25 cellular contexts compared by ENCODE assay signal in the genomic region with DNA sequence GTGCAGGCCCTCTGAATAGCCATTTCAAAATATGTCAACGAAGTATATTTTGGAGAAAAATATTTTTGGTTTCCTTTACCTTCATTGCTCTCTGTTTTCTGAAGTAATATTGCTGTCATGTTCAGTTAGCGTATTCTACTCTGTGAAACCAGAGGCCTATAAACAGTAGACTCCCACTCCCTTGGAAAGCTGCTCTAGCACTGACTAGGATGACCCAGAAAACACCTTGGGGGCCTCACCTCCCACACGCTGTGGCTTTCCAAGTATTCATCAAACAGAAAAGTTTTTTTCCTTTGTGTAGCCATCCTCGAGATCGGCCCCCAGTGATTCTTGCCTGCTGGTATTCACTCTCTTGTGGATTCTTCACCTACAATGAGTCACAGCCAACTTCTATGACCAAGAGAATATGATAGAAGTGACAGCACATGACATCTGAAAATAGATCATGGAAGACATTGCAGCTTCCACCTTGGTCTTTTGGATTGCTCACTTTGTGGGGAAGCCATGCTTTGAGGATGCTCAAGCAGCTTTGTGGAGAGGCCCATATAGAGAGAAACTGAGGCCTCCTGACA. TPM values are rescaled to one million over a fixed set of nuclear protein-coding genes. Genes with fewer than 3 reads are reported as not detected.
A peak's percentile ranks its signal among the peaks of the same experiment; 100 is the strongest.
DNase-seq lines count a peak whose midpoint lies in the region; ATAC-seq and TF ChIP-seq lines count a peak whose summit lies in the region.
"Had no signal": no experiment of that assay in that cellular context is flagged by ENCODE, and none has a peak within 500 bp of the region (broad histone marks: within the 10 kb centered on the region; RNA-seq: fewer than 3 reads in every experiment).

No MANE protein-coding gene starts in this region.

- no peak overlapping the region for H3K9ac ChIP-seq in smooth muscle cell (ENCODE audit: low read depth)
- H3K9ac ChIP-seq: BLaER1 treated with 17β-estradiol and CSF1 and Interleukin-3, amounts not matched to agents 10 nM and 100 nM; GM23248 had no signal

- H3K4me1 ChIP-seq in PC-9 (replicated peaks; ENCODE audit: insufficient read depth), result no peaks in the 10 kb centered on the region
- H3K4me1 ChIP-seq in smooth muscle cell (ENCODE audit: low read depth), result peaks cover 11% of the 10 kb centered on the region
- H3K4me1 ChIP-seq: A549; BE2C; BLaER1 treated with 17β-estradiol and CSF1 and Interleukin-3, amounts not matched to agents 10 nM and 100 nM had no signal

- H3K27me3 Mint-ChIP-seq in activated naive CD8-positive, alpha-beta T cell treated with anti-CD3 and anti-CD28 coated beads, Interleukin-2, amount 50 U/mL, for 24 hours, result peaks cover 5% of the 10 kb centered on the region
- peaks cover 3% of the 10 kb centered on the region for H3K27me3 Mint-ChIP-seq in activated naive CD8-positive, alpha-beta T cell treated with anti-CD3 and anti-CD28 coated beads for 36 hours

- H3K79me2 ChIP-seq in PC-9 (ENCODE audit: low read depth) (no peaks in the 10 kb centered on the region), smooth muscle cell (ENCODE audit: low read depth) (no peaks in the 10 kb centered on the region)

- POLR2A ChIA-PET in PC-9 (lab: Charles Lee; ENCODE audit: unreplicated experiment), result no interaction called here

- TF ChIP-seq CTCF in PC-9 (conservative IDR thresholded peaks at IDR 0.05) (no peak), smooth muscle cell (IDR thresholded peaks at IDR 0.05; ENCODE audit: borderline replicate concordance, insufficient read depth, poor library complexity, severe bottlenecking) (no peak)

- peaks cover 5% of the 10 kb centered on the region; the same call in 1 of the 2 replicates for H3K9me2 ChIP-seq in PC-9 (ENCODE audit: insufficient read depth)

- H3K9me3 ChIP-seq in PC-9 (ENCODE audit: insufficient read depth, low read depth) (no peaks in the 10 kb centered on the region), smooth muscle cell (replicated peaks; ENCODE audit: low read depth) (no peaks in the 10 kb centered on the region)
- H3K9me3 ChIP-seq: A549, BE2C had no signal

- no peak for DNase-seq in activated naive CD8-positive, alpha-beta T cell treated with anti-CD3 and anti-CD28 coated beads, Interleukin-2, amount 50 U/mL, for 24 hours
- DNase-seq in activated naive CD8-positive, alpha-beta T cell treated with anti-CD3 and anti-CD28 coated beads for 36 hours, result no peak
- DNase-seq in PC-9 (no peak), kidney glomerular epithelial cell (lab: John Stamatoyannopoulos, UW) (peak; percentile 18), smooth muscle cell (lab: John Stamatoyannopoulos, UW; ENCODE audit: unreplicated experiment) (no peak)
- DNase-seq in activated CD4-positive, CD25-positive, alpha-beta regulatory T cell (lab: John Stamatoyannopoulos, UW), result no peak
- DNase-seq: 8988T; ACHN; AML-193; BE2C; CD4-positive, alpha-beta T cell; CD8-positive, alpha-beta memory T cell; DMS 273 treated with DMSO at 0.1 percent for 48 hours; DMS79; EL; GDM1; GM23248; H7; HCEC 1CT had no signal

- ATAC-seq in activated naive CD8-positive, alpha-beta T cell treated with anti-CD3 and anti-CD28 coated beads, Interleukin-2, amount 50 U/mL, for 24 hours, result peak; percentile 40
- no peak for ATAC-seq in HG03039 (IDR thresholded peaks at IDR 0.05; ENCODE audit: unreplicated experiment)
- ATAC-seq: A549, GM12878 had no signal

- no peak overlapping the region for H3K27ac ChIP-seq in PC-9
- peak overlapping the region; percentile 18 for H3K27ac ChIP-seq in smooth muscle cell (ENCODE audit: low read depth)
- H3K27ac ChIP-seq: A549; BLaER1 treated with 17β-estradiol and CSF1 and Interleukin-3, amounts not matched to agents 10 nM and 100 nM; GM23248 had no signal

- no peak overlapping the region for H3K4me3 Mint-ChIP-seq in activated naive CD8-positive, alpha-beta T cell treated with anti-CD3 and anti-CD28 coated beads, Interleukin-2, amount 50 U/mL, for 24 hours
- no peak overlapping the region for H3K4me3 Mint-ChIP-seq in activated naive CD8-positive, alpha-beta T cell treated with anti-CD3 and anti-CD28 coated beads for 36 hours
- H3K4me3 Mint-ChIP-seq: CD14-positive monocyte; CD4-positive, alpha-beta T cell; CD8-positive, alpha-beta memory T cell had no signal

- H3K9me3 Mint-ChIP-seq in activated naive CD8-positive, alpha-beta T cell treated with anti-CD3 and anti-CD28 coated beads, Interleukin-2, amount 50 U/mL, for 24 hours, result peaks cover 9% of the 10 kb centered on the region
- H3K9me3 Mint-ChIP-seq in activated naive CD8-positive, alpha-beta T cell treated with anti-CD3 and anti-CD28 coated beads for 36 hours, result peaks cover 6% of the 10 kb centered on the region
- H3K9me3 Mint-ChIP-seq: CD8-positive, alpha-beta memory T cell had no signal

- H3K4me1 Mint-ChIP-seq in activated naive CD8-positive, alpha-beta T cell treated with anti-CD3 and anti-CD28 coated beads, Interleukin-2, amount 50 U/mL, for 24 hours, result no peaks in the 10 kb centered on the region
- H3K4me1 Mint-ChIP-seq in activated naive CD8-positive, alpha-beta T cell treated with anti-CD3 and anti-CD28 coated beads for 36 hours, result peaks cover 4% of the 10 kb centered on the region
- H3K4me1 Mint-ChIP-seq: CD14-positive monocyte; CD8-positive, alpha-beta memory T cell had no signal

- H3K27me3 ChIP-seq in PC-9 (ENCODE audit: insufficient read depth, low read depth) (no peaks in the 10 kb centered on the region), smooth muscle cell (ENCODE audit: low read depth) (no peaks in the 10 kb centered on the region)
- H3K27me3 ChIP-seq: BE2C; BLaER1 treated with 17β-estradiol and CSF1 and Interleukin-3, amounts not matched to agents 10 nM and 100 nM had no signal

- H3K4me3 ChIP-seq in PC-9 (no peak overlapping the region), smooth muscle cell (no peak overlapping the region)
- H3K4me3 ChIP-seq: A549; BLaER1 treated with 17β-estradiol and CSF1 and Interleukin-3, amounts not matched to agents 10 nM and 100 nM; GM12878; GM23248 had no signal

- no peak overlapping the region for H3K27ac Mint-ChIP-seq in activated naive CD8-positive, alpha-beta T cell treated with anti-CD3 and anti-CD28 coated beads, Interleukin-2, amount 50 U/mL, for 24 hours
- H3K27ac Mint-ChIP-seq in activated naive CD8-positive, alpha-beta T cell treated with anti-CD3 and anti-CD28 coated beads for 36 hours, result no peak overlapping the region
- H3K27ac Mint-ChIP-seq: CD14-positive monocyte; CD4-positive, alpha-beta T cell; CD8-positive, alpha-beta memory T cell had no signal

- no peaks in the 10 kb centered on the region for H3K36me3 Mint-ChIP-seq in activated naive CD8-positive, alpha-beta T cell treated with anti-CD3 and anti-CD28 coated beads, Interleukin-2, amount 50 U/mL, for 24 hours (ENCODE audit: low read depth)
- no peaks in the 10 kb centered on the region for H3K36me3 Mint-ChIP-seq in activated naive CD8-positive, alpha-beta T cell treated with anti-CD3 and anti-CD28 coated beads for 36 hours
- H3K36me3 Mint-ChIP-seq: CD14-positive monocyte; CD8-positive, alpha-beta memory T cell had no signal

- BruUV-seq in PC-9 (replicated peaks; lab: Mats Ljungman, UMichigan), result no TSS peak

- H3F3A ChIP-seq in PC-9 (ENCODE audit: insufficient read depth, low read depth), result no peaks in the 10 kb centered on the region
- peaks cover 7% of the 10 kb centered on the region for H3F3A ChIP-seq in smooth muscle cell (ENCODE audit: low read depth)

- H3K4me2 ChIP-seq in PC-9 (no peak overlapping the region), smooth muscle cell (no peak overlapping the region)
- H3K4me2 ChIP-seq: A549; BLaER1 treated with 17β-estradiol and CSF1 and Interleukin-3, amounts not matched to agents 10 nM and 100 nM had no signal

- CTCF ChIA-PET in PC-9 (lab: Charles Lee), result no interaction called here

- intact Hi-C loops in PC-9 (cut with micrococcal nuclease; ENCODE audit: unreplicated experiment), result no loop called here

- no peaks in the 10 kb centered on the region for H4K20me1 ChIP-seq in PC-9 (ENCODE audit: insufficient read depth)
- H4K20me1 ChIP-seq in smooth muscle cell (ENCODE audit: low read depth), result no peaks in the 10 kb centered on the region
- H4K20me1 ChIP-seq: BLaER1 treated with 17β-estradiol and CSF1 and Interleukin-3, amounts not matched to agents 10 nM and 100 nM had no signal

- H2AFZ ChIP-seq in PC-9 (0 out of 2 replicates have a peak overlapping the region, but pooled peaks have one; percentile 39), smooth muscle cell (ENCODE audit: low read depth) (no peak overlapping the region)
- H2AFZ ChIP-seq: GM23248 had no signal

- WGBS in smooth muscle cell (ENCODE audit: low lambda C conversion rate), result 82% methylated on average over 5 of the region's 5 CpGs

- H3K36me3 ChIP-seq in PC-9 (ENCODE audit: low read depth) (no peaks in the 10 kb centered on the region), smooth muscle cell (ENCODE audit: low read depth) (no peaks in the 10 kb centered on the region)
- H3K36me3 ChIP-seq: BE2C; BLaER1 treated with 17β-estradiol and CSF1 and Interleukin-3, amounts not matched to agents 10 nM and 100 nM had no signal

RNA-seq across cellular contexts. Expression of a gene that starts 28.9 kb away (rescaled TPM):
- not detected for total RNA-seq in activated naive CD8-positive, alpha-beta T cell treated with anti-CD3 and anti-CD28 coated beads for 36 hours
- total RNA-seq in PC-9 (2021) (not detected in 2 replicates), smooth muscle cell (not detected in 2 replicates)
- 0.14 TPM in 1 of 2 replicates, not detected in the other for polyA plus RNA-seq in smooth muscle cell
- total RNA-seq: CD4-positive, alpha-beta T cell; CD8-positive, alpha-beta memory T cell; GM12878; GM23248; H1; H7 had no signal
- polyA plus RNA-seq: A549; CD14-positive monocyte; CD8-positive, alpha-beta memory T cell; GM12878; GM23248 had no signal
